ENCODE assay signal across 16 cellular contexts in genomic region chr6:87291879-87292278, GRCh38.
"Had no signal": no experiment of that assay in that cellular context is flagged by ENCODE, and none has a peak within 500 bp of the region (broad histone marks: within the 10 kb centered on the region; RNA-seq: fewer than 3 reads in every experiment).

No MANE protein-coding gene starts in this region.

- H3K36me3 ChIP-seq: gastroesophageal sphincter, heart right ventricle, lower lobe of right lung, right lobe of liver, suprapubic skin had no signal

- H3K4me1 ChIP-seq: gastroesophageal sphincter, heart right ventricle, lower lobe of right lung, psoas muscle, right lobe of liver, suprapubic skin had no signal

- H3K27ac ChIP-seq: dorsolateral prefrontal cortex, gastroesophageal sphincter, heart right ventricle, lower lobe of right lung, psoas muscle, right lobe of liver, suprapubic skin had no signal

- H3K9me3 ChIP-seq: gastroesophageal sphincter, heart right ventricle, lower lobe of right lung, psoas muscle, right lobe of liver, suprapubic skin had no signal

- DNase-seq: activated CD4-positive, alpha-beta T cell treated with anti-CD3 and anti-CD28 coated beads, Interleukin-2, amount 50 U/mL, for 1 hour; activated CD8-positive, alpha-beta memory T cell treated with anti-CD3 and anti-CD28 coated beads for 24 hours; activated naive CD4-positive, alpha-beta T cell; activated naive CD8-positive, alpha-beta T cell treated with anti-CD3 and anti-CD28 coated beads, Interleukin-2, amount 10 ng/mL, durations not matched to agents 7 days and 5 days; cerebellar nuclear complex; dorsolateral prefrontal cortex; heart right ventricle; left colon; lower lobe of right lung; psoas muscle; right lobe of liver; stimulated activated naive CD8-positive, alpha-beta T cell treated with anti-CD3 and anti-CD28 coated beads, Interleukin-15, Interleukin-2, amounts not matched to agents 100 U/mL and 50 U/mL, for 24 hours; trophoblast cell had no signal

- H3K27me3 ChIP-seq: gastroesophageal sphincter, right lobe of liver, suprapubic skin had no signal

- H3K4me3 ChIP-seq: dorsolateral prefrontal cortex, gastroesophageal sphincter, heart right ventricle, lower lobe of right lung, psoas muscle, right lobe of liver, smooth muscle cell, suprapubic skin had no signal
